7 cellular contexts compared by ENCODE assay signal in genomic region chr11:64226507-64227051, GRCh38. TPM values are rescaled to one million over a fixed set of nuclear protein-coding genes. Genes with fewer than 3 reads are reported as not detected.
A peak's percentile ranks its signal among the peaks of the same experiment; 100 is the strongest.
DNase-seq lines count a peak whose midpoint lies in the region; ATAC-seq, FAIRE-seq and TF ChIP-seq lines count a peak whose summit lies in the region.

No MANE protein-coding gene starts in this region.

- TF ChIP-seq POLR2A in GM15510 (IDR thresholded peaks at IDR 0.05; ENCODE audit: borderline replicate concordance, extremely low read depth, insufficient read length): peak; percentile 49

- H3K36me3 ChIP-seq in HUES64 (ENCODE audit: insufficient read depth, low read length) (peaks cover 4% of the 10 kb centered on the region; the same call in 1 of the 2 replicates), SJSA1 (peaks cover 51% of the 10 kb centered on the region), astrocyte (ENCODE audit: insufficient read depth, low read length) (no peaks in the 10 kb centered on the region), iPS-18a (ENCODE audit: control insufficient read depth, low read depth, low read length) (no peaks in the 10 kb centered on the region)

- peak overlapping the region; percentile 99 for H3K4me2 ChIP-seq in astrocyte (ENCODE audit: low read length)

- peaks cover 32% of the 10 kb centered on the region for H3K79me2 ChIP-seq in astrocyte (ENCODE audit: insufficient read depth, low read length)

- no peak for ATAC-seq in HG03442 (IDR thresholded peaks at IDR 0.05; ENCODE audit: unreplicated experiment)

- no peaks in the 10 kb centered on the region for H3K27me3 ChIP-seq in HUES64 (ENCODE audit: insufficient read depth, low read length)
- no peaks in the 10 kb centered on the region for H3K27me3 ChIP-seq in SJSA1 (replicated peaks)
- no peaks in the 10 kb centered on the region for H3K27me3 ChIP-seq in astrocyte (ENCODE audit: insufficient read depth, low read length)
- peaks cover 4% of the 10 kb centered on the region for H3K27me3 ChIP-seq in iPS-18a (ENCODE audit: control insufficient read depth, insufficient read depth, low read length)

- DNase-seq in SJSA1 (ENCODE audit: low read depth in 1 of 2, low spot score in 2 of 2) (no peak), astrocyte (ENCODE audit: low read depth) (no peak)
- DNase-seq in stimulated activated CD4-positive, alpha-beta T cell treated with anti-CD3 and anti-CD28 coated beads, Interleukin-2, amount 100 ng/mL, for 24 hours: peak; percentile 61 to 75

- H3K4me1 ChIP-seq in HUES64 (ENCODE audit: insufficient read depth, low read length) (peaks cover 11% of the 10 kb centered on the region; the same call in 1 of the 2 replicates), SJSA1 (replicated peaks) (peaks cover 47% of the 10 kb centered on the region), astrocyte (ENCODE audit: insufficient read depth, low read length) (peaks cover 38% of the 10 kb centered on the region), iPS-18a (ENCODE audit: control insufficient read depth, low read depth, low read length) (peaks cover 4% of the 10 kb centered on the region)

- no peak for FAIRE-seq in astrocyte (lab: Jason Lieb, UNC)

- no peaks in the 10 kb centered on the region for H3K27me3 Mint-ChIP-seq in astrocyte (ENCODE audit: low read depth, unreplicated experiment)

- H3K9me3 Mint-ChIP-seq in astrocyte (ENCODE audit: unreplicated experiment): no peaks in the 10 kb centered on the region

- peak overlapping the region; percentile 82 for H3K9ac ChIP-seq in HUES64 (ENCODE audit: low read depth, low read length)
- peak overlapping the region; percentile 85 for H3K9ac ChIP-seq in astrocyte (ENCODE audit: low read length)
- H3K9ac ChIP-seq in iPS-18a (ENCODE audit: low read length): peak overlapping the region; percentile 52

- H3K36me3 Mint-ChIP-seq in astrocyte (ENCODE audit: low read depth, unreplicated experiment): no peaks in the 10 kb centered on the region

- H3K4me3 Mint-ChIP-seq in astrocyte (ENCODE audit: unreplicated experiment): peak overlapping the region; percentile 83

- H3K27ac Mint-ChIP-seq in astrocyte (ENCODE audit: unreplicated experiment): no peak overlapping the region

- H4K20me1 ChIP-seq in astrocyte (ENCODE audit: insufficient read depth, low read length): peaks cover 3% of the 10 kb centered on the region

- H3K4me3 ChIP-seq in HUES64 (ENCODE audit: low read length): peak overlapping the region; percentile 82
- peak overlapping the region; percentile 66 for H3K4me3 ChIP-seq in SJSA1
- peak overlapping the region; percentile 89 for H3K4me3 ChIP-seq in astrocyte (ENCODE audit: insufficient read depth, low read depth, low read length)
- peak overlapping the region; percentile 70 for H3K4me3 ChIP-seq in iPS-18a (ENCODE audit: low read length)

- H3K9me3 ChIP-seq in HUES64 (ENCODE audit: insufficient read depth, low read depth, low read length) (no peaks in the 10 kb centered on the region), SJSA1 (replicated peaks) (0 out of 2 replicates have a peak, but pooled peaks cover 5% of the 10 kb centered on the region), astrocyte (ENCODE audit: insufficient read depth, low read depth, low read length) (no peaks in the 10 kb centered on the region), iPS-18a (ENCODE audit: control insufficient read depth, low read depth, low read length) (no peaks in the 10 kb centered on the region)

- peak overlapping the region; percentile 88 for H2AFZ ChIP-seq in astrocyte (ENCODE audit: low read depth, low read length)

- peaks cover 15% of the 10 kb centered on the region for H3K4me1 Mint-ChIP-seq in astrocyte (ENCODE audit: low read depth, unreplicated experiment)

- H3K27ac ChIP-seq in HUES64 (ENCODE audit: low read depth, low read length) (peak overlapping the region; percentile 28; the same call in 1 of the 2 replicates), SJSA1 (peak overlapping the region; percentile 67), astrocyte (ENCODE audit: low read depth, low read length) (peak overlapping the region; percentile 58), iPS-18a (ENCODE audit: low read length) (no peak overlapping the region)

- no peak for TF ChIP-seq CTCF in astrocyte (IDR thresholded peaks at IDR 0.05; ENCODE audit: insufficient read depth, low read depth, low read length)

- 35% methylated on average over 26 of the region's 26 CpGs for WGBS in HUES64

RNA-seq across cellular contexts. Expression of gene NUDT22, which starts 0.5 kb away (rescaled TPM):
- polyA plus RNA-seq in HUES64 (2013, experiment 1 of 2): 24.0 TPM
- 23.5 TPM for polyA plus RNA-seq in HUES64 (2013, experiment 2 of 2)
- total RNA-seq in SJSA1 (2014; rRNA removed; shearing (Covaris generic)): 81.5 and 152 TPM in 2 replicates
- total RNA-seq in astrocyte: 40.2 and 40.7 TPM in 2 replicates

RNA-seq across cellular contexts. Expression of gene TRPT1, which starts 0.6 kb away (rescaled TPM):
- 28.2 TPM for polyA plus RNA-seq in HUES64 (2013, experiment 1 of 2)
- polyA plus RNA-seq in HUES64 (2013, experiment 2 of 2): 37.1 TPM
- total RNA-seq in SJSA1 (2014; rRNA removed; shearing (Covaris generic)): 49.4 and 50.2 TPM in 2 replicates
- total RNA-seq in astrocyte: 28.8 and 29.4 TPM in 2 replicates

RNA-seq across cellular contexts. Expression of gene DNAJC4, which starts 3.8 kb away (rescaled TPM):
- 14.8 TPM for polyA plus RNA-seq in HUES64 (2013, experiment 1 of 2)
- 23.0 TPM for polyA plus RNA-seq in HUES64 (2013, experiment 2 of 2)
- total RNA-seq in SJSA1 (2014; rRNA removed; shearing (Covaris generic)): 2.7 and 11.9 TPM in 2 replicates
- total RNA-seq in astrocyte: 23.8 and 25.7 TPM in 2 replicates

RNA-seq across cellular contexts. Expression of gene VEGFB, which starts 7.8 kb away (rescaled TPM):
- polyA plus RNA-seq in HUES64 (2013, experiment 1 of 2): 27.9 TPM
- 35.6 TPM for polyA plus RNA-seq in HUES64 (2013, experiment 2 of 2)
- total RNA-seq in SJSA1 (2014; rRNA removed; shearing (Covaris generic)): 13.0 and 17.2 TPM in 2 replicates
- total RNA-seq in astrocyte: 30.4 and 36.8 TPM in 2 replicates

RNA-seq across cellular contexts. Expression of gene FKBP2, which starts 14.3 kb away (rescaled TPM):
- 59.7 TPM for polyA plus RNA-seq in HUES64 (2013, experiment 1 of 2)
- 70.2 TPM for polyA plus RNA-seq in HUES64 (2013, experiment 2 of 2)
- 73.4 and 228 TPM in 2 replicates for total RNA-seq in SJSA1 (2014; rRNA removed; shearing (Covaris generic))
- 41.5 and 45.6 TPM in 2 replicates for total RNA-seq in astrocyte

Comparison
In these comparisons a context has a peak if more than half of its experiments do, and no peak if none do; other contexts are left out.
1. DNase-seq: peak in stimulated activated CD4-positive, alpha-beta T cell treated with anti-CD3 and anti-CD28 coated beads, Interleukin-2, amount 100 ng/mL, for 24 hours (2 of 2); none in SJSA1 (0 of 2) and astrocyte (single experiment).
2. Peak in every context shown above with its lines, with median percentiles within 50 percentile points of each other: H3K4me3 ChIP-seq and H3K9ac ChIP-seq.